Comparison of ENCODE assay signal across 10 cellular contexts in genomic region chr12:47828008-47828966, GRCh38. TPM values are rescaled to one million over a fixed set of nuclear protein-coding genes. Genes with fewer than 3 reads are reported as not detected.
DNase-seq lines count a peak whose midpoint lies in the region; ATAC-seq and TF ChIP-seq lines count a peak whose summit lies in the region.
"Had no signal": no experiment of that assay in that cellular context is flagged by ENCODE, and none has a peak within 500 bp of the region (broad histone marks: within the 10 kb centered on the region; RNA-seq: fewer than 3 reads in every experiment).

No MANE protein-coding gene starts in this region.

- H3K27me3 Mint-ChIP-seq in dendritic cell treated with granulocyte-macrophage colony-stimulating factor and Interleukin-4, amounts not matched to agents 40 ng/mL and 50 ng/mL, for 4 days = peaks cover 2% of the 10 kb centered on the region
- H3K27me3 Mint-ChIP-seq in nephron progenitor cell (ENCODE audit: low read depth, poor library complexity) (peaks cover 8% of the 10 kb centered on the region), progenitor cell of endocrine pancreas (peaks cover 4% of the 10 kb centered on the region)
- H3K27me3 Mint-ChIP-seq: B cell had no signal

- DNase-seq in Right ventricle myocardium inferior (ENCODE audit: missing footprints) (no peak), cardiac septum (ENCODE audit: low spot score) (no peak), nephron progenitor cell (no peak), vagina (ENCODE audit: extremely low spot score in 2 of 2) (no peak), progenitor cell of endocrine pancreas (ENCODE audit: low spot score, unreplicated experiment) (no peak), dorsolateral prefrontal cortex (no peak)
- DNase-seq: activated effector memory CD4-positive, alpha-beta T cell treated with Interleukin-2 at 50 U/mL for 16 hours had no signal

- no peak overlapping the region for H3K4me3 ChIP-seq in vagina
- no peak overlapping the region for H3K4me3 ChIP-seq in dorsolateral prefrontal cortex

- ATAC-seq in Right ventricle myocardium inferior = peak; percentile 77
- no peak for ATAC-seq in HG02798 (IDR thresholded peaks at IDR 0.05; ENCODE audit: poor library complexity, unreplicated experiment)

- H3K27me3 ChIP-seq in vagina (no peaks in the 10 kb centered on the region), dorsolateral prefrontal cortex (no peaks in the 10 kb centered on the region)

- H3K4me1 ChIP-seq in vagina = peaks cover 69% of the 10 kb centered on the region

- no peaks in the 10 kb centered on the region for H3K9me3 Mint-ChIP-seq in dendritic cell treated with granulocyte-macrophage colony-stimulating factor and Interleukin-4, amounts not matched to agents 40 ng/mL and 50 ng/mL, for 4 days
- no peaks in the 10 kb centered on the region for H3K9me3 Mint-ChIP-seq in nephron progenitor cell
- no peaks in the 10 kb centered on the region for H3K9me3 Mint-ChIP-seq in progenitor cell of endocrine pancreas (ENCODE audit: low read depth)

- H3K4me3 Mint-ChIP-seq in dendritic cell treated with granulocyte-macrophage colony-stimulating factor and Interleukin-4, amounts not matched to agents 40 ng/mL and 50 ng/mL, for 4 days = no peak overlapping the region
- H3K4me3 Mint-ChIP-seq in nephron progenitor cell = no peak overlapping the region
- H3K4me3 Mint-ChIP-seq in progenitor cell of endocrine pancreas (ENCODE audit: low read depth) = no peak overlapping the region
- H3K4me3 Mint-ChIP-seq: B cell had no signal

- peak overlapping the region; percentile 99 for H3K27ac ChIP-seq in vagina
- H3K27ac ChIP-seq in dorsolateral prefrontal cortex = peak overlapping the region in 20 of 59 donors; percentile 15 to 69 (median 51)

- H3K36me3 ChIP-seq in vagina = no peaks in the 10 kb centered on the region

- intact Hi-C loops in Right ventricle myocardium inferior (cut with DNase I) = no loop called here
- intact Hi-C loops in cardiac septum (cut with DNase I) = no loop called here
- intact Hi-C loops in dendritic cell treated with granulocyte-macrophage colony-stimulating factor and Interleukin-4, amounts not matched to agents 40 ng/mL and 50 ng/mL, for 4 days (cut with micrococcal nuclease) = no loop called here
- intact Hi-C loops in vagina (cut with DNase I) = loop anchor here (5.0 kb wide), 1 partner anchor 51 kb away; no protein-coding TSS in a partner anchor
- intact Hi-C loops in dorsolateral prefrontal cortex (cut with DNase I) = no loop called here

- peaks cover 75% of the 10 kb centered on the region for H3K4me1 Mint-ChIP-seq in dendritic cell treated with granulocyte-macrophage colony-stimulating factor and Interleukin-4, amounts not matched to agents 40 ng/mL and 50 ng/mL, for 4 days (ENCODE audit: low read depth)
- H3K4me1 Mint-ChIP-seq in nephron progenitor cell (peaks cover 91% of the 10 kb centered on the region), progenitor cell of endocrine pancreas (ENCODE audit: low read depth) (peaks cover 3% of the 10 kb centered on the region)

- no peak for TF ChIP-seq CTCF in nephron progenitor cell (IDR thresholded peaks at IDR 0.05)
- no peak for TF ChIP-seq CTCF in vagina (IDR thresholded peaks at IDR 0.05)
- no peak for TF ChIP-seq CTCF in progenitor cell of endocrine pancreas (IDR thresholded peaks at IDR 0.05; ENCODE audit: unreplicated experiment)
- no peak for TF ChIP-seq CTCF in dorsolateral prefrontal cortex (IDR thresholded peaks at IDR 0.05 in 54 of 56, conservative IDR thresholded peaks at IDR 0.05 in 2 of 56; ENCODE audit: low read depth in 1 of 56, partially characterized antibody in 56 of 56)

- H3K36me3 Mint-ChIP-seq in dendritic cell treated with granulocyte-macrophage colony-stimulating factor and Interleukin-4, amounts not matched to agents 40 ng/mL and 50 ng/mL, for 4 days (ENCODE audit: low read depth) = no peaks in the 10 kb centered on the region
- H3K36me3 Mint-ChIP-seq in nephron progenitor cell (ENCODE audit: low read depth) = no peaks in the 10 kb centered on the region
- no peaks in the 10 kb centered on the region for H3K36me3 Mint-ChIP-seq in progenitor cell of endocrine pancreas (ENCODE audit: insufficient read depth)

- H3K9me3 ChIP-seq in vagina = no peaks in the 10 kb centered on the region

- TF ChIP-seq POLR2A in vagina (IDR thresholded peaks at IDR 0.05) = no peak

- peak overlapping the region; percentile 91 for H3K27ac Mint-ChIP-seq in dendritic cell treated with granulocyte-macrophage colony-stimulating factor and Interleukin-4, amounts not matched to agents 40 ng/mL and 50 ng/mL, for 4 days
- peak overlapping the region; percentile 92 for H3K27ac Mint-ChIP-seq in nephron progenitor cell
- H3K27ac Mint-ChIP-seq in progenitor cell of endocrine pancreas = no peak overlapping the region
- H3K27ac Mint-ChIP-seq: B cell had no signal

RNA-seq across cellular contexts. Expression of gene HDAC7, which starts 8.6 kb away (rescaled TPM):
- total RNA-seq in Right ventricle myocardium inferior (38.8 TPM), cardiac septum (62.7 TPM), vagina (67.0 TPM), progenitor cell of endocrine pancreas (80.0 and 81.0 TPM in 2 replicates), dorsolateral prefrontal cortex (10 to 100 TPM; 25.9 to 77.6 (median 46.8) TPM)

RNA-seq across cellular contexts. Expression of gene SLC48A1, which starts 55.2 kb away (rescaled TPM):
- total RNA-seq in Right ventricle myocardium inferior = 23.2 TPM
- 20.7 TPM for total RNA-seq in cardiac septum
- total RNA-seq in vagina = 20.9 TPM
- 15.1 and 16.2 TPM in 2 replicates for total RNA-seq in progenitor cell of endocrine pancreas
- 100 to 1,000 TPM in 84 of 120 experiments, 10 to 100 TPM in 36; 71.9 to 264 (median 114) TPM for total RNA-seq in dorsolateral prefrontal cortex
